ENCODE assay signal across 8 cellular contexts in genomic region chr20:9514461-9515210, GRCh38. TPM values are rescaled to one million over a fixed set of nuclear protein-coding genes. Genes with fewer than 3 reads are reported as not detected.
DNase-seq lines count a peak whose midpoint lies in the region; ATAC-seq and TF ChIP-seq lines count a peak whose summit lies in the region.

TSS of gene LAMP5 (plus strand) at chr20:9514590. CDS start at chr20:9514853, 263 bp downstream.

- H3K4me1 ChIP-seq in vagina (peaks cover 24% of the 10 kb centered on the region), Caco-2 (no peaks in the 10 kb centered on the region)

- no peaks in the 10 kb centered on the region for H3K4me1 Mint-ChIP-seq in activated naive CD4-positive, alpha-beta T cell treated with anti-CD3 and anti-CD28 coated beads, Interleukin-2, amount 10 ng/mL, durations not matched to agents 7 days and 5 days
- peaks cover 32% of the 10 kb centered on the region for H3K4me1 Mint-ChIP-seq in activated B cell treated with CpG ODN at 0.5 μM for 24 hours
- H3K4me1 Mint-ChIP-seq in Caco-2 (ENCODE audit: low read depth, unreplicated experiment): no peaks in the 10 kb centered on the region

- H3K9me3 ChIP-seq in vagina (no peaks in the 10 kb centered on the region), Caco-2 (no peaks in the 10 kb centered on the region)

- CTCF ChIA-PET in activated naive CD4-positive, alpha-beta T cell treated with anti-CD3 and anti-CD28 coated beads, Interleukin-2, amount 10 ng/mL, durations not matched to agents 7 days and 5 days (lab: Charles Lee): no interaction called here
- CTCF ChIA-PET in activated B cell treated with CpG ODN at 0.5 μM for 24 hours (lab: Charles Lee): no interaction called here
- CTCF ChIA-PET in Caco-2 (lab: Charles Lee): no interaction called here

- peak within 1 kb of the TSS; percentile 24 to 27 for H3K4me3 ChIP-seq in vagina
- H3K4me3 ChIP-seq in Caco-2 (ENCODE audit: low read depth, low read length): no peak within 1 kb of the TSS

- intact Hi-C loops in activated B cell treated with CpG ODN at 0.5 μM for 24 hours (cut with micrococcal nuclease) (no loop called here), vagina (cut with DNase I) (no loop called here), Caco-2 (cut with micrococcal nuclease; ENCODE audit: unreplicated experiment) (loop anchor here (5.0 kb wide), 1 partner anchor 98 kb away; no protein-coding TSS in a partner anchor)

- H3K27me3 Mint-ChIP-seq in activated naive CD4-positive, alpha-beta T cell treated with anti-CD3 and anti-CD28 coated beads, Interleukin-2, amount 10 ng/mL, durations not matched to agents 7 days and 5 days: peaks cover 59% of the 10 kb centered on the region
- H3K27me3 Mint-ChIP-seq in activated B cell treated with CpG ODN at 0.5 μM for 24 hours (peaks cover 46% of the 10 kb centered on the region), Caco-2 (ENCODE audit: insufficient read depth, unreplicated experiment) (peaks cover 18% of the 10 kb centered on the region)

- POLR2A ChIA-PET in activated B cell treated with CpG ODN at 0.5 μM for 24 hours (lab: Charles Lee): no interaction called here
- POLR2A ChIA-PET in Caco-2 (lab: Charles Lee): no interaction called here

- TF ChIP-seq CTCF in activated B cell treated with CpG ODN at 0.5 μM for 24 hours (IDR thresholded peaks at IDR 0.05): no peak
- no peak for TF ChIP-seq CTCF in vagina (IDR thresholded peaks at IDR 0.05)
- TF ChIP-seq CTCF in Caco-2 (IDR thresholded peaks at IDR 0.05; ENCODE audit: insufficient read depth in 1 of 2, low read depth in 1 of 2, low read length in 1 of 2, severe bottlenecking in 1 of 2, unreplicated experiment in 1 of 2): no peak

- H3K36me3 Mint-ChIP-seq in activated naive CD4-positive, alpha-beta T cell treated with anti-CD3 and anti-CD28 coated beads, Interleukin-2, amount 10 ng/mL, durations not matched to agents 7 days and 5 days: no peaks in the 10 kb centered on the region
- H3K36me3 Mint-ChIP-seq in activated B cell treated with CpG ODN at 0.5 μM for 24 hours (ENCODE audit: low read depth): no peaks in the 10 kb centered on the region
- H3K36me3 Mint-ChIP-seq in Caco-2 (ENCODE audit: insufficient read depth, unreplicated experiment): no peaks in the 10 kb centered on the region

- H3K4me3 Mint-ChIP-seq in activated naive CD4-positive, alpha-beta T cell treated with anti-CD3 and anti-CD28 coated beads, Interleukin-2, amount 10 ng/mL, durations not matched to agents 7 days and 5 days: no peak within 1 kb of the TSS
- H3K4me3 Mint-ChIP-seq in activated B cell treated with CpG ODN at 0.5 μM for 24 hours: peak within 1 kb of the TSS; percentile 61
- no peak within 1 kb of the TSS for H3K4me3 Mint-ChIP-seq in Caco-2 (ENCODE audit: unreplicated experiment)

- H3K36me3 ChIP-seq in vagina (no peaks in the 10 kb centered on the region), Caco-2 (ENCODE audit: control insufficient read depth, insufficient read depth, low read length) (no peaks in the 10 kb centered on the region)

- H3K27ac ChIP-seq in vagina: no peak within 1 kb of the TSS

- ATAC-seq in activated B cell treated with CpG ODN at 0.5 μM for 24 hours (ENCODE audit: low read depth) (no peak), GM21360 (IDR thresholded peaks at IDR 0.05; ENCODE audit: unreplicated experiment) (no peak)

- no peak for DNase-seq in activated naive CD4-positive, alpha-beta T cell treated with anti-CD3 and anti-CD28 coated beads, Interleukin-2, amount 10 ng/mL, durations not matched to agents 7 days and 5 days
- DNase-seq in activated naive CD4-positive, alpha-beta T cell treated with Interleukin-2 at 50 U/mL for 16 hours: no peak
- DNase-seq in activated B cell treated with CpG ODN at 0.5 μM for 24 hours: no peak
- DNase-seq in islet precursor cell: peak; percentile 90
- no peak for DNase-seq in vagina (ENCODE audit: extremely low spot score in 2 of 2)
- no peak for DNase-seq in mesenteric fat pad (ENCODE audit: low spot score)
- no peak for DNase-seq in Caco-2

- H3K27me3 ChIP-seq in vagina (no peaks in the 10 kb centered on the region), Caco-2 (replicated peaks; ENCODE audit: control insufficient read depth, insufficient read depth, low read length) (no peaks in the 10 kb centered on the region)

- H3K9me3 Mint-ChIP-seq in activated naive CD4-positive, alpha-beta T cell treated with anti-CD3 and anti-CD28 coated beads, Interleukin-2, amount 10 ng/mL, durations not matched to agents 7 days and 5 days: no peaks in the 10 kb centered on the region
- no peaks in the 10 kb centered on the region for H3K9me3 Mint-ChIP-seq in activated B cell treated with CpG ODN at 0.5 μM for 24 hours
- H3K9me3 Mint-ChIP-seq in Caco-2 (ENCODE audit: unreplicated experiment): no peaks in the 10 kb centered on the region

- no TSS peak for BruUV-seq in Caco-2 (replicated peaks; lab: Mats Ljungman, UMichigan)

- no peak for TF ChIP-seq POLR2A in vagina (IDR thresholded peaks at IDR 0.05)

- H3K27ac Mint-ChIP-seq in activated naive CD4-positive, alpha-beta T cell treated with anti-CD3 and anti-CD28 coated beads, Interleukin-2, amount 10 ng/mL, durations not matched to agents 7 days and 5 days: peak within 1 kb of the TSS; percentile 49
- H3K27ac Mint-ChIP-seq in activated B cell treated with CpG ODN at 0.5 μM for 24 hours (no peak within 1 kb of the TSS), Caco-2 (ENCODE audit: unreplicated experiment) (no peak within 1 kb of the TSS)

RNA-seq across cellular contexts. Expression of gene LAMP5, which starts in this region (rescaled TPM):
- total RNA-seq in activated B cell treated with CpG ODN at 0.5 μM for 24 hours (0.29 and 0.42 TPM in 2 replicates), vagina (0.74 TPM), mesenteric fat pad (0.22 TPM), Caco-2 (2022) (not detected in 2 replicates)
